In genomic region chr1:36100376-36100775, GRCh38 we compare ENCODE assay signal across 21 cellular contexts. TPM values are rescaled to one million over a fixed set of nuclear protein-coding genes. Genes with fewer than 3 reads are reported as not detected.
DNase-seq lines count a peak whose midpoint lies in the region; ATAC-seq and TF ChIP-seq lines count a peak whose summit lies in the region.
"Had no signal": no experiment of that assay in that cellular context is flagged by ENCODE, and none has a peak within 500 bp of the region (broad histone marks: within the 10 kb centered on the region; RNA-seq: fewer than 3 reads in every experiment).

No MANE protein-coding gene starts in this region.

- peaks cover 12% of the 10 kb centered on the region for H3K36me3 Mint-ChIP-seq in Calu3 (ENCODE audit: insufficient read depth, unreplicated experiment)
- peaks cover 0 to 8% of the 10 kb centered on the region in 2 donors for H3K36me3 Mint-ChIP-seq in CD4-positive, alpha-beta memory T cell
- H3K36me3 Mint-ChIP-seq: T-cell had no signal

- H3K27me3 ChIP-seq in KMS-11 (ENCODE audit: insufficient read depth, low read depth) (no peaks in the 10 kb centered on the region), adipocyte (replicated peaks; ENCODE audit: control insufficient read depth, insufficient read depth, low read length) (no peaks in the 10 kb centered on the region), osteoblast (ENCODE audit: insufficient read depth, low read length) (no peaks in the 10 kb centered on the region), heart right ventricle (no peaks in the 10 kb centered on the region)
- H3K27me3 ChIP-seq in CD4-positive, alpha-beta memory T cell (ENCODE audit: insufficient read depth, low read length) = no peaks in the 10 kb centered on the region
- H3K27me3 ChIP-seq: brain microvascular endothelial cell, foreskin keratinocyte, transverse colon had no signal

- intact Hi-C loops in Calu3 (cut with micrococcal nuclease; ENCODE audit: unreplicated experiment) = loop anchor here (1.0 to 2.0 kb wide), 2 partner anchors 88 to 184 kb away; no protein-coding TSS in a partner anchor
- intact Hi-C loops in heart right ventricle (cut with DNase I) = loop anchor here in 8 of 10 donors (2.0 to 10.0 kb wide), 8 partner anchors 34 to 324 kb away; no protein-coding TSS in a partner anchor
- intact Hi-C loops in CD4-positive, alpha-beta memory T cell (cut with micrococcal nuclease) = no loop called here

- no peaks in the 10 kb centered on the region for H3K27me3 Mint-ChIP-seq in Calu3 (ENCODE audit: unreplicated experiment)
- H3K27me3 Mint-ChIP-seq in CD4-positive, alpha-beta memory T cell = no peaks in the 10 kb centered on the region
- H3K27me3 Mint-ChIP-seq: naive thymus-derived CD4-positive, alpha-beta T cell; T-cell had no signal

- H3K36me3 ChIP-seq in KMS-11 (ENCODE audit: insufficient read depth) (no peaks in the 10 kb centered on the region), adipocyte (ENCODE audit: control insufficient read depth, insufficient read depth, low read length, severe bottlenecking) (peaks cover 11% of the 10 kb centered on the region), osteoblast (ENCODE audit: insufficient read depth, low read length) (peaks cover 2% of the 10 kb centered on the region), heart right ventricle (peaks cover 0 to 17% (median 0%) of the 10 kb centered on the region in 9 donors)
- H3K36me3 ChIP-seq in CD4-positive, alpha-beta memory T cell (ENCODE audit: insufficient read depth, low read length) = peaks cover 9% of the 10 kb centered on the region
- H3K36me3 ChIP-seq: brain microvascular endothelial cell, prostate gland, transverse colon had no signal

- H3K4me1 Mint-ChIP-seq in Calu3 (ENCODE audit: low read depth, unreplicated experiment) = peaks cover 10% of the 10 kb centered on the region
- H3K4me1 Mint-ChIP-seq in CD4-positive, alpha-beta memory T cell = peaks cover 0 to 4% (median under 1%) of the 10 kb centered on the region in 4 donors

- DNase-seq in Calu3 (no peak), adipocyte (ENCODE audit: low read depth) (no peak), osteoblast (ENCODE audit: insufficient read length, low spot score, missing footprints) (peak; percentile 93), heart right ventricle (no peak)
- DNase-seq in activated CD4-positive, alpha-beta T cell treated with anti-CD3 and anti-CD28 coated beads, Interleukin-2, amount 50 U/mL, for 1 hour = no peak
- no peak for DNase-seq in CD4-positive, alpha-beta memory T cell
- DNase-seq: GF-D8 had no signal

- H3K9ac ChIP-seq in KMS-11 = no peak overlapping the region
- peak overlapping the region; percentile 7 for H3K9ac ChIP-seq in adipocyte (ENCODE audit: low read length)

- H3K79me2 ChIP-seq in KMS-11 (ENCODE audit: insufficient read depth, low read depth) = no peaks in the 10 kb centered on the region
- no peaks in the 10 kb centered on the region for H3K79me2 ChIP-seq in osteoblast (ENCODE audit: insufficient read depth, low read length)

- 65 to 72% methylated on average over 6 of the region's 6 CpGs for WGBS in heart right ventricle, 2 donors

- H3K9me3 Mint-ChIP-seq in Calu3 (ENCODE audit: low read depth, unreplicated experiment) = no peaks in the 10 kb centered on the region
- no peaks in the 10 kb centered on the region for H3K9me3 Mint-ChIP-seq in CD4-positive, alpha-beta memory T cell
- H3K9me3 Mint-ChIP-seq: naive thymus-derived CD4-positive, alpha-beta T cell; T-cell had no signal

- BruUV-seq in Calu3 (replicated peaks; lab: Mats Ljungman, UMichigan) = no TSS peak

- POLR2A ChIA-PET in CD4-positive, alpha-beta memory T cell (lab: Charles Lee; ENCODE audit: partially characterized antibody) = interaction anchor here (1.0 to 1.1 kb wide), 2 partner anchors 34 to 49 kb away, joined by 6 to 7 read pairs; partner anchors contain the start of gene TRAPPC3

- H3K27ac ChIP-seq in KMS-11 = no peak overlapping the region
- H3K27ac ChIP-seq in osteoblast (ENCODE audit: low read depth, low read length) = no peak overlapping the region
- no peak overlapping the region for H3K27ac ChIP-seq in heart right ventricle
- no peak overlapping the region for H3K27ac ChIP-seq in CD4-positive, alpha-beta memory T cell (ENCODE audit: low read depth, low read length)
- H3K27ac ChIP-seq: brain microvascular endothelial cell, foreskin keratinocyte, HL-60, lower lobe of right lung, prostate gland, transverse colon had no signal

- TF ChIP-seq CTCF in Calu3 (IDR thresholded peaks at IDR 0.05; ENCODE audit: unreplicated experiment) = no peak
- TF ChIP-seq CTCF in KMS-11 (conservative IDR thresholded peaks at IDR 0.05; ENCODE audit: low read depth, low read length) = no peak
- TF ChIP-seq CTCF in osteoblast (IDR thresholded peaks at IDR 0.05; ENCODE audit: extremely low read depth, low read depth, low read length) = no peak
- no peak for TF ChIP-seq CTCF in heart right ventricle (IDR thresholded peaks at IDR 0.05)

- H4K20me1 ChIP-seq in KMS-11 (ENCODE audit: insufficient read depth) (no peaks in the 10 kb centered on the region), osteoblast (ENCODE audit: insufficient read depth, low read length) (no peaks in the 10 kb centered on the region)

- ATAC-seq in GM19455 (IDR thresholded peaks at IDR 0.05; ENCODE audit: unreplicated experiment) (no peak), heart right ventricle (no peak)

- no peak overlapping the region for H3K4me3 ChIP-seq in KMS-11 (IDR thresholded peaks at IDR 0.05; ENCODE audit: insufficient read depth, low read depth, low read length)
- H3K4me3 ChIP-seq in adipocyte (ENCODE audit: low read length) = no peak overlapping the region
- H3K4me3 ChIP-seq in osteoblast (ENCODE audit: insufficient read depth, low read length) = peak overlapping the region; percentile 57
- H3K4me3 ChIP-seq in heart right ventricle = no peak overlapping the region
- no peak overlapping the region for H3K4me3 ChIP-seq in CD4-positive, alpha-beta memory T cell (ENCODE audit: low read length in 2 of 2)
- H3K4me3 ChIP-seq: lower lobe of right lung, prostate gland, transverse colon had no signal

- no peak overlapping the region for H3K27ac Mint-ChIP-seq in Calu3 (ENCODE audit: unreplicated experiment)
- peak overlapping the region in 1 of 7 donors; percentile 50 for H3K27ac Mint-ChIP-seq in CD4-positive, alpha-beta memory T cell
- H3K27ac Mint-ChIP-seq: T-cell had no signal

- H3K4me1 ChIP-seq in KMS-11 (ENCODE audit: low read depth, poor library complexity, severe bottlenecking) = no peaks in the 10 kb centered on the region
- peaks cover 11% of the 10 kb centered on the region for H3K4me1 ChIP-seq in adipocyte (ENCODE audit: control insufficient read depth, insufficient read depth, low read length)
- H3K4me1 ChIP-seq in osteoblast (ENCODE audit: insufficient read depth, low read length) = peaks cover 10% of the 10 kb centered on the region
- H3K4me1 ChIP-seq in heart right ventricle = peaks cover 0 to 26% (median 15%) of the 10 kb centered on the region in 9 donors
- no peaks in the 10 kb centered on the region for H3K4me1 ChIP-seq in CD4-positive, alpha-beta memory T cell (ENCODE audit: insufficient read depth, low read length)
- H3K4me1 ChIP-seq: foreskin keratinocyte, prostate gland had no signal

- H3K4me2 ChIP-seq in KMS-11 = no peak overlapping the region
- H3K4me2 ChIP-seq in osteoblast (ENCODE audit: insufficient read depth, low read length) = peak overlapping the region; percentile 50

- H3K9me3 ChIP-seq in adipocyte (ENCODE audit: control insufficient read depth, low read length) (no peaks in the 10 kb centered on the region), osteoblast (ENCODE audit: low read depth, low read length) (no peaks in the 10 kb centered on the region), heart right ventricle (no peaks in the 10 kb centered on the region)
- no peaks in the 10 kb centered on the region for H3K9me3 ChIP-seq in CD4-positive, alpha-beta memory T cell (ENCODE audit: control insufficient read depth in 1 of 2, low read length in 2 of 2)
- H3K9me3 ChIP-seq: lower lobe of right lung, prostate gland, transverse colon had no signal

- peak overlapping the region; percentile 51 for H3K4me3 Mint-ChIP-seq in Calu3 (ENCODE audit: low read depth, unreplicated experiment)
- no peak overlapping the region for H3K4me3 Mint-ChIP-seq in CD4-positive, alpha-beta memory T cell

- CTCF ChIA-PET in Calu3 (lab: Charles Lee) = interaction anchor here (1.1 to 1.8 kb wide), 2 partner anchors 34 to 61 kb away, joined by 3 to 16 read pairs; no protein-coding TSS in a partner anchor
- CTCF ChIA-PET in CD4-positive, alpha-beta memory T cell (lab: Charles Lee; ENCODE audit: partially characterized antibody) = interaction anchor here (0.6 to 3.7 kb wide), 15 partner anchors 10 to 321 kb away, joined by 3 to 34 read pairs (median 4); partner anchors contain the start of gene TRAPPC3

- H2AFZ ChIP-seq in KMS-11 (ENCODE audit: low read depth) (peak overlapping the region; percentile 41; the same call in 1 of the 2 replicates), osteoblast (ENCODE audit: low read length) (peak overlapping the region; percentile 63)

RNA-seq across cellular contexts. Expression of gene ADPRS, which starts 11.7 kb away (rescaled TPM):
- total RNA-seq in Calu3 (2022) (26.5 and 32.8 TPM in 2 replicates), osteoblast (20.6 and 24.2 TPM in 2 replicates), heart right ventricle (10 to 100 TPM; 11.0 to 24.3 (median 15.6) TPM)
- polyA plus RNA-seq in heart right ventricle = 10 to 100 TPM; 18.9 to 23.0 TPM
- total RNA-seq in CD4-positive, alpha-beta memory T cell = 10 to 100 TPM; 26.7 to 28.6 TPM
- 10 to 100 TPM; 25.7 to 31.5 TPM for polyA plus RNA-seq in CD4-positive, alpha-beta memory T cell

RNA-seq across cellular contexts. Expression of gene TEKT2, which starts 16.5 kb away (rescaled TPM):
- total RNA-seq in Calu3 (2022) (0.31 TPM in 1 of 2 replicates, not detected in the other), osteoblast (0.29 TPM in 1 of 2 replicates, not detected in the other), heart right ventricle (not detected)
- polyA plus RNA-seq in heart right ventricle = under 1 TPM in 1 of 2 donors, not detected in 1; 0.06 TPM
- total RNA-seq in CD4-positive, alpha-beta memory T cell = not detected
- polyA plus RNA-seq in CD4-positive, alpha-beta memory T cell = not detected
- total RNA-seq: esophagus mucosa, RPMI7951, SK-MEL-5, transverse colon had no signal
- polyA plus RNA-seq: CD14-positive monocyte; naive thymus-derived CD4-positive, alpha-beta T cell had no signal

RNA-seq across cellular contexts. Expression of gene COL8A2, which starts 24.6 kb away (rescaled TPM):
- total RNA-seq in Calu3 (2022) = 0.07 TPM in 1 of 2 replicates, not detected in the other
- total RNA-seq in osteoblast = 12.7 and 15.2 TPM in 2 replicates
- 1 to 10 TPM in 3 of 10 donors, under 1 TPM in 7; 0.53 to 2.0 (median 0.73) TPM for total RNA-seq in heart right ventricle
- polyA plus RNA-seq in heart right ventricle = under 1 TPM; 0.58 to 0.80 TPM
- total RNA-seq in CD4-positive, alpha-beta memory T cell = under 1 TPM; 0.25 to 0.26 TPM
- polyA plus RNA-seq in CD4-positive, alpha-beta memory T cell = not detected
- polyA plus RNA-seq: naive thymus-derived CD4-positive, alpha-beta T cell had no signal

RNA-seq across cellular contexts. Expression of gene TRAPPC3, which starts 48.9 kb away (rescaled TPM):
- total RNA-seq in Calu3 (2022) (70.3 and 71.5 TPM in 2 replicates), osteoblast (93.4 and 111 TPM in 2 replicates), heart right ventricle (10 to 100 TPM; 41.6 to 62.6 (median 48.4) TPM)
- polyA plus RNA-seq in heart right ventricle = 10 to 100 TPM; 33.6 to 73.8 TPM
- total RNA-seq in CD4-positive, alpha-beta memory T cell = 10 to 100 TPM; 51.8 to 56.4 TPM
- polyA plus RNA-seq in CD4-positive, alpha-beta memory T cell = 100 to 1,000 TPM; 107 to 190 TPM

RNA-seq across cellular contexts. Expression of gene MAP7D1, which starts 55.6 kb away (rescaled TPM):
- total RNA-seq in Calu3 (2022) (96.2 and 98.3 TPM in 2 replicates), osteoblast (106 and 132 TPM in 2 replicates), heart right ventricle (100 to 1,000 TPM; 277 to 364 (median 325) TPM)
- polyA plus RNA-seq in heart right ventricle = 100 to 1,000 TPM; 176 to 225 TPM
- total RNA-seq in CD4-positive, alpha-beta memory T cell = 100 to 1,000 TPM; 221 to 222 TPM
- polyA plus RNA-seq in CD4-positive, alpha-beta memory T cell = 10 to 100 TPM in 1 of 2 donors, 1 to 10 TPM in 1; 4.1 to 68.3 TPM
